In the genomic region with DNA sequence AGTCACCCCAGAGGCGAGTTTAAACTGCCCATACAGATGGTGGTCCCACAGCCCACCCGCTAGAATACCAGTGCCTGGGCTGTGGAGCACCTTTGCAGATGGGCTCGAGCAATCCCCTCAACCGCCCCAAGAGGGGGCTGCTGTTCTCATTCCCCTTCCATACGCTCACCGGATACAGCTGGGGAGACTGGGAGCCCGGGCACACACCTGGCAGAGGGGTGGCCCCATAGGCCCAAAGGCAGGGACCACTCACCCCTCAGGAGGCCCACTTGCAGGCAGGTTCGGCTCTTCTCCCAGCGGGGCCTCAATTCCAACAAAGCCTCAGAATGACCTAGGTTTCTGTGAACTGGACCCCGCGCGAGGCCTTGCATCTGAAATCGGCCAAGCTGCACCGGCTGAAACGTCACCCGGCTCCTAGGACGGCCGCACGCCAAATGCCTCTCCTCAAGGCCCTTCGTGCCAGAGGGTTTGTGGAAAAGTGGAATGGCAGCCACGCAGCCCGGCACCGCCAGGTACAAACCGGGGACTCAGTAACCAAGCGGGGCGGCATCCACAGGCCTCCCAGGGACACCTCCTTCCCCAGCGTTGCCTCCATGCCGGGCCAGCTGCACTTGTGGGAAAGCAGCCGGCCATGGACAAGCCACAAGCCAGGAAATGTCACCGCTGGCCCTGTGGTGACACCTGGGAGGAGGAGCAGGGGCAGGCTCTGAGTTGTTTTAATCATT, we compare ENCODE assay signal across 8 cellular contexts. TPM values are rescaled to one million over a fixed set of nuclear protein-coding genes. Genes with fewer than 3 reads are reported as not detected.
A peak's percentile ranks its signal among the peaks of the same experiment; 100 is the strongest.
DNase-seq lines count a peak whose midpoint lies in the region; ATAC-seq and TF ChIP-seq lines count a peak whose summit lies in the region.

No MANE protein-coding gene starts in this region.

- H2AFZ ChIP-seq in hepatocyte = no peak overlapping the region

- no peak for ATAC-seq in GM18868 (IDR thresholded peaks at IDR 0.05; ENCODE audit: unreplicated experiment)

- peaks cover 77% of the 10 kb centered on the region for H3K36me3 ChIP-seq in BE2C
- no peaks in the 10 kb centered on the region for H3K36me3 ChIP-seq in hepatocyte (replicated peaks; ENCODE audit: insufficient read depth, low read depth)

- no peak overlapping the region for H3K27ac ChIP-seq in hepatocyte

- no peaks in the 10 kb centered on the region for H3K27me3 Mint-ChIP-seq in activated T-cell treated with anti-CD3 and anti-CD28 coated beads, Interleukin-2, amount 50 U/mL, for 24 hours
- no peaks in the 10 kb centered on the region for H3K27me3 Mint-ChIP-seq in type B pancreatic cell

- 88% methylated on average over 30 of the region's 30 CpGs for WGBS in hepatocyte (ENCODE audit: low lambda C conversion rate, missing lambda C conversion rate)

- H3K4me1 ChIP-seq in BE2C (no peaks in the 10 kb centered on the region), hepatocyte (ENCODE audit: insufficient read depth) (peaks cover 4% of the 10 kb centered on the region)

- H3K4me3 ChIP-seq in BE2C (ENCODE audit: low read depth, low read length) (no peak overlapping the region), hepatocyte (no peak overlapping the region)

- peaks cover 26% of the 10 kb centered on the region for H3K4me1 Mint-ChIP-seq in activated T-cell treated with anti-CD3 and anti-CD28 coated beads, Interleukin-2, amount 50 U/mL, for 24 hours (ENCODE audit: low read depth)
- peaks cover 7% of the 10 kb centered on the region for H3K4me1 Mint-ChIP-seq in type B pancreatic cell (ENCODE audit: unreplicated experiment)

- H3K9me2 ChIP-seq in hepatocyte (replicated peaks; ENCODE audit: insufficient read depth) = no peaks in the 10 kb centered on the region

- H3K27me3 ChIP-seq in BE2C (no peaks in the 10 kb centered on the region), hepatocyte (no peaks in the 10 kb centered on the region)

- DNase-seq in BE2C = peak; percentile 65
- peak; percentile 25 for DNase-seq in HK-2 (ENCODE audit: unreplicated experiment)
- DNase-seq in activated T-cell treated with anti-CD3 and anti-CD28 coated beads, Interleukin-2, amount 50 U/mL, for 24 hours = peak; percentile 55
- DNase-seq in hepatocyte (ENCODE audit: low spot score) = peak; percentile 54
- DNase-seq in type B pancreatic cell (ENCODE audit: extremely low spot score, unreplicated experiment) = no peak
- no peak for DNase-seq in NCI-H1436 (lab: John Stamatoyannopoulos, UW)
- DNase-seq in pons (ENCODE audit: low spot score) = no peak

- TF ChIP-seq CTCF in BE2C (IDR thresholded peaks at IDR 0.05; ENCODE audit: low read depth, low read length) (peak; percentile 68), hepatocyte (IDR thresholded peaks at IDR 0.05; ENCODE audit: poor library complexity) (peak; percentile 36), type B pancreatic cell (conservative IDR thresholded peaks at IDR 0.05) (peak; percentile 72)

- H3K36me3 Mint-ChIP-seq in activated T-cell treated with anti-CD3 and anti-CD28 coated beads, Interleukin-2, amount 50 U/mL, for 24 hours (ENCODE audit: low read depth) = peaks cover 96% of the 10 kb centered on the region
- H3K36me3 Mint-ChIP-seq in type B pancreatic cell = peaks cover 12% of the 10 kb centered on the region

- no peaks in the 10 kb centered on the region for H3K9me3 ChIP-seq in BE2C
- no peaks in the 10 kb centered on the region for H3K9me3 ChIP-seq in hepatocyte (ENCODE audit: low read depth)

- peaks cover 19% of the 10 kb centered on the region for H4K20me1 ChIP-seq in hepatocyte (ENCODE audit: insufficient read depth, poor library complexity, severe bottlenecking)

- H3K9me3 Mint-ChIP-seq in activated T-cell treated with anti-CD3 and anti-CD28 coated beads, Interleukin-2, amount 50 U/mL, for 24 hours = no peaks in the 10 kb centered on the region
- no peaks in the 10 kb centered on the region for H3K9me3 Mint-ChIP-seq in type B pancreatic cell

- H3K27ac Mint-ChIP-seq in activated T-cell treated with anti-CD3 and anti-CD28 coated beads, Interleukin-2, amount 50 U/mL, for 24 hours = no peak overlapping the region
- H3K27ac Mint-ChIP-seq in type B pancreatic cell = no peak overlapping the region

- H3K4me3 Mint-ChIP-seq in activated T-cell treated with anti-CD3 and anti-CD28 coated beads, Interleukin-2, amount 50 U/mL, for 24 hours = no peak overlapping the region
- no peak overlapping the region for H3K4me3 Mint-ChIP-seq in type B pancreatic cell

- no peak overlapping the region for H3K4me2 ChIP-seq in hepatocyte

- peaks cover 75% of the 10 kb centered on the region for H3K79me2 ChIP-seq in hepatocyte

RNA-seq across cellular contexts. Expression of a gene that starts 18.7 kb away (rescaled TPM):
- 146 TPM for polyA plus RNA-seq in BE2C (2012; ENCODE audit: insufficient read depth, insufficient read length, low read depth)
- total RNA-seq in hepatocyte (13.6 and 17.2 TPM in 2 replicates), type B pancreatic cell (ENCODE audit: low replicate concordance) (51.3 and 106 TPM in 2 replicates)
- 22.9 and 23.3 TPM in 2 replicates for polyA plus RNA-seq in hepatocyte

Comparison
In these comparisons a context has a peak if more than half of its experiments do, and no peak if none do; other contexts are left out.
1. DNase-seq: peak in BE2C (single experiment), HK-2 (single experiment), activated T-cell treated with anti-CD3 and anti-CD28 coated beads, Interleukin-2, amount 50 U/mL, for 24 hours (single experiment) and hepatocyte (single experiment); none in type B pancreatic cell (single experiment), NCI-H1436 (single experiment) and pons (single experiment).
2. Peak in every context shown above with its lines, with median percentiles within 50 percentile points of each other: CTCF ChIP-seq.